Comparison of ENCODE assay signal across 8 cellular contexts in genomic region chr15:73081321-73081958, GRCh38. TPM values are rescaled to one million over a fixed set of nuclear protein-coding genes. Genes with fewer than 3 reads are reported as not detected.
DNase-seq lines count a peak whose midpoint lies in the region; ATAC-seq, FAIRE-seq and TF ChIP-seq lines count a peak whose summit lies in the region.

No MANE protein-coding gene starts in this region.

- H3K27me3 ChIP-seq in OCI-LY3 (ENCODE audit: low read depth, low read length) (no peaks in the 10 kb centered on the region), H1 (replicated peaks in 1 of 4; ENCODE audit: control insufficient read depth in 3 of 4, extremely low read depth in 1 of 4, insufficient read depth in 3 of 4, low read length in 3 of 4) (no peaks in the 10 kb centered on the region)

- no peak overlapping the region for H4K91ac ChIP-seq in H1 (replicated peaks; ENCODE audit: insufficient read length, low read length)

- H3K14ac ChIP-seq in H1 (ENCODE audit: insufficient read length): no peak overlapping the region

- ATAC-seq in mucosa of descending colon (peak; percentile 64), GM19463 (IDR thresholded peaks at IDR 0.05; ENCODE audit: unreplicated experiment) (no peak)
- ATAC-seq in stimulated activated effector memory CD8-positive, alpha-beta T cell treated with anti-CD3 and anti-CD28 coated beads, Interleukin-12 subunit alpha, Interleukin-12 subunit beta, amount 100 ng/mL, for 72 hours: no peak

- no peak overlapping the region for H3K4me3 Mint-ChIP-seq in stimulated activated effector memory CD8-positive, alpha-beta T cell treated with anti-CD3 and anti-CD28 coated beads, Interleukin-12 subunit alpha, Interleukin-12 subunit beta, amount 100 ng/mL, for 72 hours

- H3K9ac ChIP-seq in OCI-LY3 (ENCODE audit: low read length) (no peak overlapping the region), H1 (replicated peaks in 1 of 4; ENCODE audit: extremely low read depth in 1 of 4, low read depth in 3 of 4, low read length in 3 of 4) (no peak overlapping the region)

- H3K56ac ChIP-seq in H1 (replicated peaks; ENCODE audit: insufficient read length, low read depth, low read length): no peak overlapping the region

- DNase-seq in Caki2 (ENCODE audit: low read depth): peak; percentile 46
- peak; percentile 62 for DNase-seq in HCEC 1CT
- DNase-seq in H1 (ENCODE audit: low read depth in 1 of 2, low spot score in 2 of 2): no peak
- DNase-seq in mucosa of descending colon: peak in 1 of 3 donors; percentile 69
- DNase-seq in stimulated activated effector memory CD8-positive, alpha-beta T cell treated with anti-CD3 and anti-CD28 coated beads, Interleukin-12 subunit alpha, Interleukin-12 subunit beta, amount 100 ng/mL, for 72 hours (ENCODE audit: low spot score in 2 of 2): no peak
- no peak for DNase-seq in NCI-H128 (lab: John Stamatoyannopoulos, UW; ENCODE audit: unreplicated experiment)

- no peak overlapping the region for H3K27ac Mint-ChIP-seq in stimulated activated effector memory CD8-positive, alpha-beta T cell treated with anti-CD3 and anti-CD28 coated beads, Interleukin-12 subunit alpha, Interleukin-12 subunit beta, amount 100 ng/mL, for 72 hours

- H2BK20ac ChIP-seq in H1 (ENCODE audit: low read length): no peak overlapping the region

- H4K20me1 ChIP-seq in OCI-LY3 (ENCODE audit: insufficient read depth, low read length) (no peaks in the 10 kb centered on the region), H1 (replicated peaks in 1 of 2; ENCODE audit: control insufficient read depth in 1 of 2, insufficient read depth in 2 of 2, low read length in 2 of 2) (peaks cover 0 to 3% of the 10 kb centered on the region in 2 experiments)

- CTCF ChIA-PET in H1 (lab: Charles Lee; ENCODE audit: partially characterized antibody): interaction anchor here (0.6 to 1.6 kb wide), 19 partner anchors 12 to 360 kb away, joined by 3 to 5 read pairs (median 4); partner anchors contain the start of gene ADPGK

- no peak overlapping the region for H2BK12ac ChIP-seq in H1 (ENCODE audit: low read depth, low read length)

- H3K9me3 ChIP-seq in OCI-LY3 (ENCODE audit: insufficient read depth, low read length): no peaks in the 10 kb centered on the region
- no peaks in the 10 kb centered on the region for H3K9me3 ChIP-seq in H1 (ENCODE audit: insufficient read depth in 2 of 2, low read depth in 1 of 2, low read length in 1 of 2)
- no peaks in the 10 kb centered on the region for H3K9me3 ChIP-seq in mucosa of descending colon

- POLR2A ChIA-PET in H1 (lab: Charles Lee; ENCODE audit: partially characterized antibody): interaction anchor here (0.6 kb wide), 1 partner anchor 842 kb away, joined by 3 read pairs; no protein-coding TSS in a partner anchor

- no peak overlapping the region for H2BK120ac ChIP-seq in H1 (replicated peaks; ENCODE audit: low read depth, low read length)

- peaks cover 11% of the 10 kb centered on the region for H3K4me1 Mint-ChIP-seq in stimulated activated effector memory CD8-positive, alpha-beta T cell treated with anti-CD3 and anti-CD28 coated beads, Interleukin-12 subunit alpha, Interleukin-12 subunit beta, amount 100 ng/mL, for 72 hours

- no peak for TF ChIP-seq EP300 in H1 (IDR thresholded peaks at IDR 0.05; ENCODE audit: borderline replicate concordance in 1 of 2, low read depth in 2 of 2, low read length in 2 of 2)

- no peak overlapping the region for H2AK5ac ChIP-seq in H1 (ENCODE audit: low read depth, low read length)

- H3K9me3 Mint-ChIP-seq in stimulated activated effector memory CD8-positive, alpha-beta T cell treated with anti-CD3 and anti-CD28 coated beads, Interleukin-12 subunit alpha, Interleukin-12 subunit beta, amount 100 ng/mL, for 72 hours: no peaks in the 10 kb centered on the region

- no peak overlapping the region for H3K4ac ChIP-seq in H1 (replicated peaks; ENCODE audit: insufficient read length, low read depth, low read length)

- H4K5ac ChIP-seq in H1 (ENCODE audit: insufficient read length, low read depth, low read length): no peak overlapping the region

- WGBS in H1 (ENCODE audit: extremely low coverage in 1 of 2, insufficient coverage in 1 of 2, insufficient read length in 1 of 2, insufficient replicate concordance in 2 of 2, low coverage in 1 of 2, low lambda C conversion rate in 2 of 2, missing lambda C conversion rate in 1 of 2), 2 experiments: 81% methylated on average over 3 of the region's 3 CpGs; no CpG with 5 or more reads in 1 of the 2 experiments

- no peaks in the 10 kb centered on the region for H3K4me1 ChIP-seq in OCI-LY3 (ENCODE audit: low read length)
- peaks cover 0 to 5% (median 0%) of the 10 kb centered on the region in 4 experiments; a peak in 2 of 7 replicates for H3K4me1 ChIP-seq in H1 (replicated peaks in 1 of 4; ENCODE audit: control insufficient read depth in 3 of 4, insufficient read depth in 4 of 4, low read length in 3 of 4)
- H3K4me1 ChIP-seq in mucosa of descending colon (ENCODE audit: low read depth): peaks cover 40% of the 10 kb centered on the region

- no peak overlapping the region for H2BK15ac ChIP-seq in H1 (ENCODE audit: low read length)

- H3K27ac ChIP-seq in OCI-LY3 (ENCODE audit: low read length) (no peak overlapping the region), H1 (ENCODE audit: low read depth, low read length) (no peak overlapping the region)

- no peaks in the 10 kb centered on the region for H3K36me3 Mint-ChIP-seq in stimulated activated effector memory CD8-positive, alpha-beta T cell treated with anti-CD3 and anti-CD28 coated beads, Interleukin-12 subunit alpha, Interleukin-12 subunit beta, amount 100 ng/mL, for 72 hours

- no peak for TF ChIP-seq POLR2A in H1 (IDR thresholded peaks at IDR 0.05; ENCODE audit: control extremely low read depth in 1 of 2, low read depth in 2 of 2, low read length in 2 of 2)

- H3K4me3 ChIP-seq in OCI-LY3 (ENCODE audit: low read length): no peak overlapping the region
- H3K4me3 ChIP-seq in H1 (ENCODE audit: extremely low read depth in 1 of 4, insufficient read depth in 2 of 4, low read depth in 3 of 4, low read length in 4 of 4): no peak overlapping the region
- H3K4me3 ChIP-seq in mucosa of descending colon: no peak overlapping the region

- H2BK5ac ChIP-seq in H1 (ENCODE audit: low read depth, low read length): no peak overlapping the region

- in situ Hi-C loops in Caki2 (cut with HindIII; ENCODE audit: low pct_unique_long_range_greater_than_20kb, low sequenced_read_pairs): no loop called here

- TF ChIP-seq CTCF in OCI-LY3 (IDR thresholded peaks at IDR 0.05; ENCODE audit: low read depth, low read length): peak; percentile 74
- peak in 2 of 3 experiments; percentile 28 to 48; a peak in 2 of 4 replicates for TF ChIP-seq CTCF in H1 (IDR thresholded peaks at IDR 0.05; ENCODE audit: control extremely low read depth in 1 of 3, insufficient read depth in 1 of 3, low read depth in 1 of 3, low read length in 3 of 3)
- peak; percentile 53 for TF ChIP-seq CTCF in mucosa of descending colon (IDR thresholded peaks at IDR 0.05)

- peak; percentile 68 for FAIRE-seq in H1 (lab: Jason Lieb, UNC)

- no peaks in the 10 kb centered on the region; the same call in 1 of the 2 replicates for H3K23me2 ChIP-seq in H1 (ENCODE audit: low read depth, low read length)

- H3K79me1 ChIP-seq in H1 (ENCODE audit: low read depth, low read length): peaks cover 3% of the 10 kb centered on the region; the same call in 1 of the 2 replicates

- no peak overlapping the region for H2AFZ ChIP-seq in OCI-LY3 (ENCODE audit: low read depth, low read length)
- no peak overlapping the region for H2AFZ ChIP-seq in H1 (ENCODE audit: low read length)

- no peak overlapping the region for H4K8ac ChIP-seq in H1 (ENCODE audit: extremely low read depth, insufficient read depth, low read length)

- no peak overlapping the region for H3K18ac ChIP-seq in H1 (ENCODE audit: extremely low read depth, low read length)

- intact Hi-C loops in mucosa of descending colon (cut with DNase I, micrococcal nuclease): loop anchor here (5.0 kb wide), 1 partner anchor 284 kb away; no protein-coding TSS in a partner anchor

- H3K23ac ChIP-seq in H1 (ENCODE audit: insufficient read length): no peak overlapping the region

- H3K79me2 ChIP-seq in OCI-LY3 (ENCODE audit: low read length) (no peaks in the 10 kb centered on the region), H1 (ENCODE audit: control insufficient read depth in 1 of 2, insufficient read depth in 2 of 2, low read length in 2 of 2) (peaks cover 0 to 77% of the 10 kb centered on the region in 2 experiments; a peak in 2 of 4 replicates)

- no peaks in the 10 kb centered on the region for H3K36me3 ChIP-seq in OCI-LY3 (replicated peaks; ENCODE audit: low read depth, low read length)
- H3K36me3 ChIP-seq in H1 (ENCODE audit: control insufficient read depth in 2 of 4, insufficient read depth in 4 of 4, low read length in 3 of 4): no peaks in the 10 kb centered on the region
- no peaks in the 10 kb centered on the region for H3K36me3 ChIP-seq in mucosa of descending colon (ENCODE audit: low read depth)

- peak; percentile 66 to 67 for TF ChIP-seq RAD21 in H1 (IDR thresholded peaks at IDR 0.05 in 1 of 2, conservative IDR thresholded peaks at IDR 0.05 in 1 of 2; ENCODE audit: low read depth in 2 of 2, low read length in 2 of 2)

- H3K4me2 ChIP-seq in OCI-LY3 (ENCODE audit: low read length) (no peak overlapping the region), H1 (ENCODE audit: insufficient read depth in 1 of 2, low read depth in 2 of 2, low read length in 2 of 2) (no peak overlapping the region)

TF ChIP-seq in H1, 55 proteins besides CTCF, POLR2A, EP300 and RAD21:
- TF ChIP-seq SP2 (IDR thresholded peaks at IDR 0.05; ENCODE audit: low read length) (no peak), EGR1 (IDR thresholded peaks at IDR 0.05; ENCODE audit: borderline replicate concordance, low read depth, low read length) (no peak), TAF1 (IDR thresholded peaks at IDR 0.05; ENCODE audit: low read depth, low read length) (no peak), TAF7 (optimal IDR thresholded peaks at IDR 0.05; ENCODE audit: borderline replicate concordance, low read depth, low read length) (no peak)

RNA-seq across cellular contexts. Expression of gene NEO1, which starts 29.2 kb away (rescaled TPM):
- total RNA-seq in Caki2 (2014; rRNA removed; shearing (Covaris generic); ENCODE audit: low replicate concordance): 6.1 and 8.0 TPM in 2 replicates
- 51.0 and 56.5 TPM in 2 replicates for total RNA-seq in H1 (2021; fragmentation: NEBNext Ultra II Directional; extraction: Animal tissue kit (Norgen Biotek cat#: 25700))
- 36.0 and 36.1 TPM in 2 replicates for polyA plus RNA-seq in H1 (2011; rRNA removed)
- polyA plus RNA-seq in H1 (2011; cell fraction: cytosol; rRNA removed): 22.6 TPM
- polyA plus RNA-seq in H1 (2011; cell fraction: nucleus; rRNA removed): 69.6 TPM
- polyA plus RNA-seq in H1 (2012, experiment 1 of 2): 44.0 to 58.8 TPM (median 52.2 TPM) in 4 replicates
- polyA plus RNA-seq in H1 (2012, experiment 2 of 2): 4.2 TPM
- polyA plus RNA-seq in H1 (2013, experiment 1 of 2): 62.3 TPM
- 62.8 TPM for polyA plus RNA-seq in H1 (2013, experiment 2 of 2)
- polyA minus RNA-seq in H1 (2011; rRNA and poly(A)+ RNA removed): 54.6 and 64.8 TPM in 2 replicates
- 25.7 TPM for polyA minus RNA-seq in H1 (2011; cell fraction: cytosol; rRNA and poly(A)+ RNA removed)
- polyA minus RNA-seq in H1 (2011; cell fraction: nucleus; rRNA and poly(A)+ RNA removed): 40.2 TPM
- total RNA-seq in mucosa of descending colon: 100 to 1,000 TPM; 106 to 188 (median 166) TPM

Comparison
In these comparisons a context has a peak if more than half of its experiments do, and no peak if none do; other contexts are left out.
1. DNase-seq: peak in Caki2 (single experiment) and HCEC 1CT (single experiment); none in H1 (0 of 2), stimulated activated effector memory CD8-positive, alpha-beta T cell treated with anti-CD3 and anti-CD28 coated beads, Interleukin-12 subunit alpha, Interleukin-12 subunit beta, amount 100 ng/mL, for 72 hours (0 of 2) and NCI-H128 (single experiment).
2. Peak in every context shown above with its lines, with median percentiles within 50 percentile points of each other: CTCF ChIP-seq.